In genomic region chr19:28608292-28608691, GRCh38 we compare ENCODE assay signal across 1 cellular context.
TF ChIP-seq lines count a peak whose summit lies in the region.

No MANE protein-coding gene starts in this region.

TF ChIP-seq in K562, 482 proteins besides CTCF, POLR2A, EP300 and RAD21 (continued from another document):
- TF ChIP-seq CTCFL (IDR thresholded peaks at IDR 0.05; ENCODE audit: borderline replicate concordance, insufficient read depth, low read depth, low read length, poor library complexity, severe bottlenecking), result no peak
